In genomic region chr12:87082756-87083155, GRCh38 we compare ENCODE assay signal across 24 cellular contexts.
"Had no signal": no experiment of that assay in that cellular context is flagged by ENCODE, and none has a peak within 500 bp of the region (broad histone marks: within the 10 kb centered on the region; RNA-seq: fewer than 3 reads in every experiment).

No MANE protein-coding gene starts in this region.

- H3K9me3 Mint-ChIP-seq: activated B cell treated with CpG ODN at 0.5 μM for 24 hours; nephron progenitor cell; stimulated activated memory B cell treated with anti-CD40 and anti-IgM and Interleukin-4, amounts not matched to agents 10 μg/mL and 1 μg/mL and 100 μg/mL, for 72 hours; type B pancreatic cell had no signal

- H3K27me3 Mint-ChIP-seq: activated B cell treated with CpG ODN at 0.5 μM for 24 hours; activated naive CD8-positive, alpha-beta T cell treated with anti-CD3 and anti-CD28 coated beads, Interleukin-2, amount 10 ng/mL, durations not matched to agents 7 days and 5 days; stimulated activated memory B cell treated with anti-CD40 and anti-IgM and Interleukin-4, amounts not matched to agents 10 μg/mL and 1 μg/mL and 100 μg/mL, for 72 hours; stimulated activated naive CD8-positive, alpha-beta T cell treated with anti-CD3 and anti-CD28 coated beads, Interleukin-15, amount 100 ng/mL, for 72 hours; type B pancreatic cell had no signal

- H3K4me3 ChIP-seq: colonic mucosa, heart left ventricle, left ventricle myocardium inferior, lung, mucosa of descending colon, right lobe of liver, skin epidermis, uterus had no signal

- H3K27me3 ChIP-seq: colonic mucosa, heart left ventricle, neutrophil, right lobe of liver, uterus had no signal

- H3K4me3 Mint-ChIP-seq: activated B cell treated with CpG ODN at 0.5 μM for 24 hours; activated naive CD8-positive, alpha-beta T cell treated with anti-CD3 and anti-CD28 coated beads, Interleukin-2, amount 10 ng/mL, durations not matched to agents 7 days and 5 days; nephron progenitor cell; stimulated activated memory B cell treated with anti-CD40 and anti-IgM and Interleukin-4, amounts not matched to agents 10 μg/mL and 1 μg/mL and 100 μg/mL, for 72 hours; stimulated activated naive CD8-positive, alpha-beta T cell treated with anti-CD3 and anti-CD28 coated beads, Interleukin-15, amount 100 ng/mL, for 72 hours; T-helper 2 cell treated with Interferon-gamma antibody and Interleukin-4, amounts not matched to agents 5 μg/mL and 100 μg/mL, for 36 hours; type B pancreatic cell had no signal

- H3K36me3 ChIP-seq: colonic mucosa, heart left ventricle, left ventricle myocardium inferior, neutrophil, right lobe of liver, uterus had no signal

- H3K9me3 ChIP-seq: colonic mucosa, heart left ventricle, left ventricle myocardium inferior, mucosa of descending colon, neutrophil, uterus had no signal

- H3K36me3 Mint-ChIP-seq: activated naive CD8-positive, alpha-beta T cell treated with anti-CD3 and anti-CD28 coated beads, Interleukin-2, amount 10 ng/mL, durations not matched to agents 7 days and 5 days; stimulated activated memory B cell treated with anti-CD40 and anti-IgM and Interleukin-4, amounts not matched to agents 10 μg/mL and 1 μg/mL and 100 μg/mL, for 72 hours; type B pancreatic cell had no signal

- ATAC-seq: heart left ventricle; mucosa of descending colon; right lobe of liver; stimulated activated naive CD8-positive, alpha-beta T cell treated with anti-CD3 and anti-CD28 coated beads, Interleukin-15, amount 100 ng/mL, for 72 hours had no signal

- H3K27ac Mint-ChIP-seq: activated B cell treated with CpG ODN at 0.5 μM for 24 hours; activated naive CD8-positive, alpha-beta T cell treated with anti-CD3 and anti-CD28 coated beads, Interleukin-2, amount 10 ng/mL, durations not matched to agents 7 days and 5 days; nephron progenitor cell; stimulated activated memory B cell treated with anti-CD40 and anti-IgM and Interleukin-4, amounts not matched to agents 10 μg/mL and 1 μg/mL and 100 μg/mL, for 72 hours; stimulated activated naive CD8-positive, alpha-beta T cell treated with anti-CD3 and anti-CD28 coated beads, Interleukin-15, amount 100 ng/mL, for 72 hours; T-helper 2 cell treated with Interferon-gamma antibody and Interleukin-4, amounts not matched to agents 5 μg/mL and 100 μg/mL, for 36 hours; type B pancreatic cell had no signal

- H3K4me1 ChIP-seq: colonic mucosa, heart left ventricle, left ventricle myocardium inferior, right lobe of liver, uterus had no signal

- H3K27ac ChIP-seq: colonic mucosa, heart left ventricle, left ventricle myocardium inferior, neutrophil, right lobe of liver, skin epidermis, uterus had no signal

- DNase-seq: activated B cell treated with CpG ODN at 0.5 μM for 24 hours; activated CD8-positive, alpha-beta memory T cell treated with anti-CD3 and anti-CD28 coated beads for 24 hours; activated effector memory CD4-positive, alpha-beta T cell treated with Interleukin-2 at 50 U/mL for 16 hours; activated naive CD4-positive, alpha-beta T cell treated with Interleukin-2 at 50 U/mL for 16 hours; activated naive CD8-positive, alpha-beta T cell treated with anti-CD3 and anti-CD28 coated beads, Interleukin-2, amount 10 ng/mL, durations not matched to agents 7 days and 5 days; colonic mucosa; effector CD8-positive, alpha-beta T cell; heart left ventricle; left ventricle myocardium inferior; mucosa of descending colon; nephron progenitor cell; right lobe of liver; stimulated activated CD4-positive, alpha-beta T cell treated with anti-CD3 and anti-CD28 coated beads, Interleukin-4, amount 100 ng/mL, for 4 hours; stimulated activated CD8-positive, alpha-beta memory T cell treated with anti-CD3 and anti-CD28 coated beads, Interleukin-4, amount 100 ng/mL, for 48 hours; stimulated activated naive CD8-positive, alpha-beta T cell treated with anti-CD3 and anti-CD28 coated beads, Interleukin-15, amount 100 ng/mL, for 72 hours; substantia nigra; T-helper 1 cell; uterus had no signal

- H3K4me1 Mint-ChIP-seq: activated B cell treated with CpG ODN at 0.5 μM for 24 hours; activated naive CD8-positive, alpha-beta T cell treated with anti-CD3 and anti-CD28 coated beads, Interleukin-2, amount 10 ng/mL, durations not matched to agents 7 days and 5 days; nephron progenitor cell; stimulated activated memory B cell treated with anti-CD40 and anti-IgM and Interleukin-4, amounts not matched to agents 10 μg/mL and 1 μg/mL and 100 μg/mL, for 72 hours; stimulated activated naive CD8-positive, alpha-beta T cell treated with anti-CD3 and anti-CD28 coated beads, Interleukin-15, amount 100 ng/mL, for 72 hours had no signal
